ENCODE assay signal across 12 cellular contexts in genomic region chr12:9906888-9907287, GRCh38. TPM values are rescaled to one million over a fixed set of nuclear protein-coding genes. Genes with fewer than 3 reads are reported as not detected.
DNase-seq lines count a peak whose midpoint lies in the region; ATAC-seq and TF ChIP-seq lines count a peak whose summit lies in the region.
"Had no signal": no experiment of that assay in that cellular context is flagged by ENCODE, and none has a peak within 500 bp of the region (broad histone marks: within the 10 kb centered on the region; RNA-seq: fewer than 3 reads in every experiment).

No MANE protein-coding gene starts in this region.

- H3K27me3 ChIP-seq in foreskin keratinocyte (no peaks in the 10 kb centered on the region), WERI-Rb-1 (ENCODE audit: insufficient read depth, low read depth, severe bottlenecking) (no peaks in the 10 kb centered on the region)
- H3K27me3 ChIP-seq: gastroesophageal sphincter had no signal

- no peak overlapping the region for H3K4me3 Mint-ChIP-seq in glutamatergic neuron (ENCODE audit: unreplicated experiment)

- no peak overlapping the region for H3K27ac Mint-ChIP-seq in glutamatergic neuron (ENCODE audit: unreplicated experiment)

- no peaks in the 10 kb centered on the region for H3K36me3 ChIP-seq in WERI-Rb-1
- H3K36me3 ChIP-seq: gastroesophageal sphincter, prostate gland had no signal

- peaks cover 1% of the 10 kb centered on the region for H3K27me3 Mint-ChIP-seq in glutamatergic neuron (ENCODE audit: unreplicated experiment)

- peak; percentile 5 for DNase-seq in stimulated activated CD4-positive, alpha-beta T cell treated with anti-CD3 and anti-CD28 coated beads, Interleukin-4, amount 100 ng/mL, for 1 hour
- DNase-seq in stimulated activated CD4-positive, alpha-beta T cell treated with anti-CD3 and anti-CD28 coated beads, Interleukin-1b, Interleukin-23, amount 100 ng/mL, for 48 hours, result no peak
- peak; percentile 42 for DNase-seq in activated CD8-positive, alpha-beta memory T cell treated with anti-CD3 and anti-CD28 coated beads, Interleukin-2, amount 50 U/mL, for 4 hours
- DNase-seq in foreskin keratinocyte (peak; percentile 13 to 29), DMS53 (lab: John Stamatoyannopoulos, UW) (no peak), nucleus accumbens (lab: John Stamatoyannopoulos, UW) (no peak), glutamatergic neuron (no peak), WERI-Rb-1 (no peak)
- DNase-seq: NCI-H1436 treated with DMSO at 0.1 percent for 48 hours had no signal

- no peak for TF ChIP-seq CTCF in foreskin keratinocyte (conservative IDR thresholded peaks at IDR 0.05)
- TF ChIP-seq CTCF in glutamatergic neuron (IDR thresholded peaks at IDR 0.05; ENCODE audit: partially characterized antibody, unreplicated experiment), result no peak
- TF ChIP-seq CTCF in WERI-Rb-1 (IDR thresholded peaks at IDR 0.05; ENCODE audit: low read depth, low read length), result no peak

- H3K4me1 ChIP-seq in foreskin keratinocyte, result no peaks in the 10 kb centered on the region
- H3K4me1 ChIP-seq: gastroesophageal sphincter, prostate gland had no signal

- peaks cover 5% of the 10 kb centered on the region for H3K9me3 Mint-ChIP-seq in glutamatergic neuron (ENCODE audit: unreplicated experiment)

- no peaks in the 10 kb centered on the region for H3K4me1 Mint-ChIP-seq in glutamatergic neuron (ENCODE audit: low read depth, unreplicated experiment)

- H3K27ac ChIP-seq in foreskin keratinocyte (no peak overlapping the region), WERI-Rb-1 (no peak overlapping the region)
- H3K27ac ChIP-seq: gastroesophageal sphincter, prostate gland had no signal

- ATAC-seq in foreskin keratinocyte, result no peak
- ATAC-seq: gastroesophageal sphincter had no signal

- no peak overlapping the region for H3K4me3 ChIP-seq in WERI-Rb-1 (ENCODE audit: low read depth, low read length)
- H3K4me3 ChIP-seq: gastroesophageal sphincter, prostate gland had no signal

- peaks cover 10% of the 10 kb centered on the region for H3K36me3 Mint-ChIP-seq in glutamatergic neuron (ENCODE audit: unreplicated experiment)

- H3K9me3 ChIP-seq in WERI-Rb-1 (ENCODE audit: severe bottlenecking), result peaks cover 17% of the 10 kb centered on the region
- H3K9me3 ChIP-seq: prostate gland had no signal

RNA-seq across cellular contexts. Expression of gene CLEC2A, which starts 25.3 kb away (rescaled TPM):
- total RNA-seq in foreskin keratinocyte, result not detected in 2 replicates
- polyA plus RNA-seq in foreskin keratinocyte, result not detected in 2 replicates
- total RNA-seq in glutamatergic neuron (ENCODE audit: unreplicated experiment), result not detected
- total RNA-seq: gastroesophageal sphincter, prostate gland had no signal

RNA-seq across cellular contexts. Expression of gene KLRF2, which starts 25.6 kb away (rescaled TPM):
- total RNA-seq in foreskin keratinocyte (not detected in 2 replicates), glutamatergic neuron (ENCODE audit: unreplicated experiment) (not detected)
- not detected in 2 replicates for polyA plus RNA-seq in foreskin keratinocyte
- total RNA-seq: gastroesophageal sphincter, lower leg skin, prostate gland had no signal

RNA-seq across cellular contexts. Expression of gene CLEC2B, which starts 37.7 kb away (rescaled TPM):
- 0.51 and 1.4 TPM in 2 replicates for total RNA-seq in foreskin keratinocyte
- 0.46 and 1.2 TPM in 2 replicates for polyA plus RNA-seq in foreskin keratinocyte
- not detected for total RNA-seq in glutamatergic neuron (ENCODE audit: unreplicated experiment)

Comparison
In these comparisons a context has a peak if more than half of its experiments do, and no peak if none do; other contexts are left out.
1. DNase-seq: peak in stimulated activated CD4-positive, alpha-beta T cell treated with anti-CD3 and anti-CD28 coated beads, Interleukin-4, amount 100 ng/mL, for 1 hour (single experiment), activated CD8-positive, alpha-beta memory T cell treated with anti-CD3 and anti-CD28 coated beads, Interleukin-2, amount 50 U/mL, for 4 hours (single experiment) and foreskin keratinocyte (2 of 2); none in stimulated activated CD4-positive, alpha-beta T cell treated with anti-CD3 and anti-CD28 coated beads, Interleukin-1b, Interleukin-23, amount 100 ng/mL, for 48 hours (single experiment), DMS53 (single experiment), nucleus accumbens (0 of 56), glutamatergic neuron (single experiment) and WERI-Rb-1 (single experiment).